In the genomic region with DNA sequence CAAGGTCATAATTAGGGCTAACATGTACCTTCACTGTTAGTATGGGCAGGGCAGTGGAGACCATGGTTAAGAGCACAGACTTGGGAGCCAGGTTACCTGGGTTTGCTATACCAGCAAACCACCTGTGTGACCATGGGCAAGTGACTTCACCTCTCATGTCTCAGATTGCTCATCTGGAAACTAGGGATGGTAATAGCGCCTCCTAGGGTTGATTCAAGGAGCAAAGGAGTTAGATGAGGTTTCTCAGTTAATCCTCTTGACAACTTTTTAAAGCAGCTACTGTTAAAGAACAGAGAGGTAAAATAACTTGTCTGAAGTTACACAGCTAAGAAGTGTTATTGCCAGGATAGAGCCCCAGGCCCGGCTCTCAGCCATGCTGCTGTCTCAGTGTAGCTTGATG, we compare ENCODE assay signal across 14 cellular contexts. TPM values are rescaled to one million over a fixed set of nuclear protein-coding genes. Genes with fewer than 3 reads are reported as not detected.
DNase-seq lines count a peak whose midpoint lies in the region; ATAC-seq and TF ChIP-seq lines count a peak whose summit lies in the region.
"Had no signal": no experiment of that assay in that cellular context is flagged by ENCODE, and none has a peak within 500 bp of the region (broad histone marks: within the 10 kb centered on the region; RNA-seq: fewer than 3 reads in every experiment).

No MANE protein-coding gene starts in this region.

- intact Hi-C loops in MCF 10A (cut with micrococcal nuclease) = no loop called here
- intact Hi-C loops in breast epithelium (cut with DNase I; ENCODE audit: low total_unique reads) = loop anchor here (5.0 kb wide), 1 partner anchor 43 kb away; no protein-coding TSS in a partner anchor
- intact Hi-C loops in gastrocnemius medialis (cut with DNase I; ENCODE audit: low total_unique reads) = no loop called here

- no peaks in the 10 kb centered on the region for H3F3A ChIP-seq in MM.1S (ENCODE audit: insufficient read depth, low read length)

- H3K27ac ChIP-seq in breast epithelium (no peak overlapping the region), MM.1S (ENCODE audit: low read length) (no peak overlapping the region), gastrocnemius medialis (no peak overlapping the region)
- H3K27ac ChIP-seq: heart right ventricle, lower lobe of right lung had no signal

- H3K9me3 Mint-ChIP-seq in MCF 10A (ENCODE audit: unreplicated experiment) = no peaks in the 10 kb centered on the region
- no peaks in the 10 kb centered on the region for H3K9me3 Mint-ChIP-seq in central memory CD8-positive, alpha-beta T cell
- no peaks in the 10 kb centered on the region for H3K9me3 Mint-ChIP-seq in stimulated activated naive B cell treated with anti-CD40 and anti-IgM and Interleukin-4, amounts not matched to agents 10 μg/mL and 1 μg/mL and 100 μg/mL, for 72 hours
- H3K9me3 Mint-ChIP-seq: activated naive CD8-positive, alpha-beta T cell treated with anti-CD3 and anti-CD28 coated beads, Interleukin-2, amount 10 ng/mL, durations not matched to agents 7 days and 5 days had no signal

- H3K4me1 ChIP-seq in breast epithelium (no peaks in the 10 kb centered on the region), MM.1S (ENCODE audit: low read length) (peaks cover 7% of the 10 kb centered on the region), gastrocnemius medialis (no peaks in the 10 kb centered on the region)

- H3K4me1 Mint-ChIP-seq in MCF 10A (ENCODE audit: insufficient read depth, unreplicated experiment) = no peaks in the 10 kb centered on the region
- H3K4me1 Mint-ChIP-seq in central memory CD8-positive, alpha-beta T cell = peaks cover 13% of the 10 kb centered on the region
- H3K4me1 Mint-ChIP-seq in stimulated activated naive B cell treated with anti-CD40 and anti-IgM and Interleukin-4, amounts not matched to agents 10 μg/mL and 1 μg/mL and 100 μg/mL, for 72 hours = peaks cover 48 to 74% of the 10 kb centered on the region in 2 donors

- H3K4me3 Mint-ChIP-seq in MCF 10A (ENCODE audit: unreplicated experiment) = no peak overlapping the region
- no peak overlapping the region for H3K4me3 Mint-ChIP-seq in central memory CD8-positive, alpha-beta T cell
- H3K4me3 Mint-ChIP-seq in stimulated activated naive B cell treated with anti-CD40 and anti-IgM and Interleukin-4, amounts not matched to agents 10 μg/mL and 1 μg/mL and 100 μg/mL, for 72 hours = no peak overlapping the region
- H3K4me3 Mint-ChIP-seq: activated naive CD8-positive, alpha-beta T cell treated with anti-CD3 and anti-CD28 coated beads, Interleukin-2, amount 10 ng/mL, durations not matched to agents 7 days and 5 days; T-helper 17 cell had no signal

- no peak overlapping the region for H3K4me2 ChIP-seq in MM.1S (ENCODE audit: low read depth, low read length)

- in situ Hi-C loops in gastrocnemius medialis (cut with MboI; ENCODE audit: low sequenced_read_pairs in 4 of 4) = loop anchor here (5.0 to 25.0 kb wide), 4 partner anchors 53 to 1837 kb away; no protein-coding TSS in a partner anchor

- no peak overlapping the region for H2AFZ ChIP-seq in MM.1S (ENCODE audit: low read length)

- no peaks in the 10 kb centered on the region for H3K79me2 ChIP-seq in MM.1S (ENCODE audit: low read length)

- ATAC-seq in central memory CD8-positive, alpha-beta T cell (replicated peaks; ENCODE audit: extremely low read depth, poor library complexity, severe bottlenecking) = no peak
- no peak for ATAC-seq in stimulated activated naive B cell treated with anti-CD40 and anti-IgM and Interleukin-4, amounts not matched to agents 10 μg/mL and 1 μg/mL and 100 μg/mL, for 72 hours (replicated peaks)
- ATAC-seq in gastrocnemius medialis = no peak
- ATAC-seq in HG03139 (IDR thresholded peaks at IDR 0.05; ENCODE audit: unreplicated experiment) = no peak
- no peak for ATAC-seq in GM19351 (IDR thresholded peaks at IDR 0.05; ENCODE audit: unreplicated experiment)
- ATAC-seq: heart right ventricle, lower lobe of right lung, T-helper 17 cell had no signal

- H3K4me3 ChIP-seq in breast epithelium (no peak overlapping the region), MM.1S (ENCODE audit: low read length) (no peak overlapping the region), gastrocnemius medialis (no peak overlapping the region)
- H3K4me3 ChIP-seq: heart right ventricle, lower lobe of right lung had no signal

- BruUV-seq in MCF 10A (replicated peaks; lab: Mats Ljungman, UMichigan) = no TSS peak

- H3K36me3 ChIP-seq in breast epithelium (no peaks in the 10 kb centered on the region), MM.1S (replicated peaks; ENCODE audit: insufficient read depth, low read length) (no peaks in the 10 kb centered on the region), gastrocnemius medialis (no peaks in the 10 kb centered on the region)

- no peaks in the 10 kb centered on the region for H3K27me3 ChIP-seq in breast epithelium
- H3K27me3 ChIP-seq in MM.1S (replicated peaks; ENCODE audit: insufficient read depth, low read length) = no peaks in the 10 kb centered on the region
- H3K27me3 ChIP-seq in gastrocnemius medialis = no peaks in the 10 kb centered on the region
- H3K27me3 ChIP-seq: heart right ventricle had no signal

- H3K9me2 ChIP-seq in MM.1S (replicated peaks; ENCODE audit: insufficient read depth, low read length) = no peaks in the 10 kb centered on the region

- TF ChIP-seq POLR2A in breast epithelium (IDR thresholded peaks at IDR 0.05) = no peak
- TF ChIP-seq POLR2A in gastrocnemius medialis (IDR thresholded peaks at IDR 0.05) = no peak

- no peaks in the 10 kb centered on the region for H3K27me3 Mint-ChIP-seq in MCF 10A (ENCODE audit: insufficient read depth, unreplicated experiment)
- H3K27me3 Mint-ChIP-seq in central memory CD8-positive, alpha-beta T cell = no peaks in the 10 kb centered on the region
- no peaks in the 10 kb centered on the region for H3K27me3 Mint-ChIP-seq in stimulated activated naive B cell treated with anti-CD40 and anti-IgM and Interleukin-4, amounts not matched to agents 10 μg/mL and 1 μg/mL and 100 μg/mL, for 72 hours
- H3K27me3 Mint-ChIP-seq: activated naive CD8-positive, alpha-beta T cell treated with anti-CD3 and anti-CD28 coated beads, Interleukin-2, amount 10 ng/mL, durations not matched to agents 7 days and 5 days; T-helper 17 cell had no signal

- TF ChIP-seq CTCF in MCF 10A (IDR thresholded peaks at IDR 0.05; ENCODE audit: unreplicated experiment) (peak; percentile 16), breast epithelium (IDR thresholded peaks at IDR 0.05) (no peak), MM.1S (IDR thresholded peaks at IDR 0.05; ENCODE audit: low read length) (peak; percentile 43), gastrocnemius medialis (IDR thresholded peaks at IDR 0.05 in 4 of 5, conservative IDR thresholded peaks at IDR 0.05 in 1 of 5) (no peak)

- POLR2A ChIA-PET in MCF 10A (lab: Yijun Ruan, JAX) = interaction anchor here (1.0 to 1.3 kb wide), 2 partner anchors 23 to 45 kb away, joined by 3 read pairs; no protein-coding TSS in a partner anchor

- H3K9me3 ChIP-seq in breast epithelium = no peaks in the 10 kb centered on the region
- no peaks in the 10 kb centered on the region for H3K9me3 ChIP-seq in MM.1S (replicated peaks; ENCODE audit: insufficient read depth, low read length)
- no peaks in the 10 kb centered on the region for H3K9me3 ChIP-seq in gastrocnemius medialis
- H3K9me3 ChIP-seq: heart right ventricle, lower lobe of right lung had no signal

- no peak overlapping the region for H3K9ac ChIP-seq in MM.1S (ENCODE audit: low read length)

- H3K36me3 Mint-ChIP-seq in MCF 10A (ENCODE audit: insufficient read depth, unreplicated experiment) = peaks cover 37% of the 10 kb centered on the region
- H3K36me3 Mint-ChIP-seq in central memory CD8-positive, alpha-beta T cell (ENCODE audit: insufficient read depth) = peaks cover 8% of the 10 kb centered on the region
- H3K36me3 Mint-ChIP-seq in stimulated activated naive B cell treated with anti-CD40 and anti-IgM and Interleukin-4, amounts not matched to agents 10 μg/mL and 1 μg/mL and 100 μg/mL, for 72 hours = peaks cover 10 to 23% of the 10 kb centered on the region in 2 donors
- H3K36me3 Mint-ChIP-seq: activated naive CD8-positive, alpha-beta T cell treated with anti-CD3 and anti-CD28 coated beads, Interleukin-2, amount 10 ng/mL, durations not matched to agents 7 days and 5 days had no signal

- DNase-seq in MCF 10A (ENCODE audit: unreplicated experiment) (no peak), breast epithelium (ENCODE audit: low spot score in 2 of 2) (no peak), MM.1S (no peak), gastrocnemius medialis (no peak)
- no peak for DNase-seq in central memory CD8-positive, alpha-beta T cell (ENCODE audit: low spot score in 2 of 2)
- DNase-seq in stimulated activated naive B cell treated with anti-CD40 and anti-IgM and Interleukin-4, amounts not matched to agents 10 μg/mL and 1 μg/mL and 100 μg/mL, for 72 hours = no peak
- DNase-seq: activated naive CD8-positive, alpha-beta T cell treated with anti-CD3 and anti-CD28 coated beads, Interleukin-2, amount 10 ng/mL, durations not matched to agents 7 days and 5 days; C1 segment of cervical spinal cord; heart right ventricle; lower lobe of right lung; NCI-H2107; T-helper 17 cell had no signal

- H3K27ac Mint-ChIP-seq in MCF 10A (ENCODE audit: low read depth, unreplicated experiment) = no peak overlapping the region
- H3K27ac Mint-ChIP-seq in central memory CD8-positive, alpha-beta T cell (ENCODE audit: low read depth) = peak overlapping the region; percentile 15
- H3K27ac Mint-ChIP-seq in stimulated activated naive B cell treated with anti-CD40 and anti-IgM and Interleukin-4, amounts not matched to agents 10 μg/mL and 1 μg/mL and 100 μg/mL, for 72 hours = peak overlapping the region; percentile 53
- H3K27ac Mint-ChIP-seq: activated naive CD8-positive, alpha-beta T cell treated with anti-CD3 and anti-CD28 coated beads, Interleukin-2, amount 10 ng/mL, durations not matched to agents 7 days and 5 days had no signal

- H4K20me1 ChIP-seq in MM.1S (ENCODE audit: insufficient read depth, low read length) = no peaks in the 10 kb centered on the region

- CTCF ChIA-PET in MCF 10A (lab: Yijun Ruan, JAX) = interaction anchor here (0.6 to 12.8 kb wide), 7 partner anchors 19 to 1568 kb away, joined by 3 to 198 read pairs (median 4); no protein-coding TSS in a partner anchor

RNA-seq across cellular contexts. Expression of a gene that starts 0.8 kb away (rescaled TPM):
- 0.32 and 0.47 TPM in 2 replicates for total RNA-seq in MCF 10A (2022)
- not detected for total RNA-seq in breast epithelium
- not detected for total RNA-seq in gastrocnemius medialis
- total RNA-seq: heart right ventricle, lower lobe of right lung had no signal

RNA-seq across cellular contexts. Expression of a gene that starts 33.4 kb away (rescaled TPM):
- total RNA-seq in MCF 10A (2022) (15.9 and 21.6 TPM in 2 replicates), breast epithelium (100 to 1,000 TPM in 1 of 3 donors, 10 to 100 TPM in 2; 41.3 to 130 (median 70.1) TPM), gastrocnemius medialis (10 to 100 TPM in 2 of 4 donors, 1 to 10 TPM in 2; 2.3 to 14.8 (median 10.1) TPM)

Comparison
In these comparisons a context has a peak if more than half of its experiments do, and no peak if none do; other contexts are left out.
1. CTCF ChIP-seq: peak in MCF 10A (single experiment) and MM.1S (single experiment); none in breast epithelium (0 of 3) and gastrocnemius medialis (0 of 5).